7 cellular contexts compared by ENCODE assay signal in the genomic region with DNA sequence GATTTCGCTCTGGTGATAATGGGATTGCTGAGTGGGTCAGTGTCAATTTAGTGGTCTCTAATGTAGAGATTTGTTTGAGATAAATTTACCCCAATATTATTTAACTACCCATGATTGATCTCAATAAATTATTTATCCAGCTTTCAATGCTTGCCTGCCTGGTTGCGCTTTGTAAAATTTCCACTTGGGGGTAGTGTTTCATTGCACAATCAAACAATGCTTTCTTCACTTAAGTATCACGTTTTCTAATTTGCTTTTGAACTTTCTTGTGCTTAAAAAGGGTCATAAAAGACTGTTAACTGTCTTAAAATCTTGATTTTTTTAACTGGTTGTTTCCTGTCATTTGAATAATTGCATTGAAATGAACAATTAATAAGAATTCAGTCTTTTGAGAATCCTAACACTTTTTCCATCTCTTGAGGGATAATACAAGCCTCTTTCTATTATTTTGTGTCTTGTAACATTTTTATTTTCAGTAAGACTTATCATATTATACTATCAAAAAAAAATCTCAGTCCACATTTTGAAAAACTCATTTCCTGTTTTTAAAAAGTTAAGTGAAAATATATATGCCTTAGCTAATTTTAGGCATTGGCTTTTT. TPM values are rescaled to one million over a fixed set of nuclear protein-coding genes. Genes with fewer than 3 reads are reported as not detected.
DNase-seq lines count a peak whose midpoint lies in the region; ATAC-seq, FAIRE-seq and TF ChIP-seq lines count a peak whose summit lies in the region.

No MANE protein-coding gene starts in this region.

- FAIRE-seq in islet of Langerhans (lab: Jason Lieb, UNC): peak; percentile 58

- H3K4me1 Mint-ChIP-seq in activated CD4-positive, alpha-beta memory T cell treated with anti-CD3 and anti-CD28 coated beads for 36 hours (ENCODE audit: low read depth): peaks cover 9% of the 10 kb centered on the region

- peak; percentile 86 for TF ChIP-seq CTCF in VCaP (conservative IDR thresholded peaks at IDR 0.05)

- peak; percentile 48 for ATAC-seq in GM19328 (IDR thresholded peaks at IDR 0.05; ENCODE audit: unreplicated experiment)
- ATAC-seq in HG03520 (IDR thresholded peaks at IDR 0.05; ENCODE audit: unreplicated experiment): peak; percentile 45

- CTCF ChIA-PET in activated CD4-positive, alpha-beta memory T cell treated with anti-CD3 and anti-CD28 coated beads for 36 hours (lab: Charles Lee): interaction anchor here (0.7 to 1.5 kb wide), 4 partner anchors 9 to 279 kb away, joined by 3 to 6 read pairs (median 4); no protein-coding TSS in a partner anchor

- no peak overlapping the region for H3K27ac Mint-ChIP-seq in activated CD4-positive, alpha-beta memory T cell treated with anti-CD3 and anti-CD28 coated beads for 36 hours

- intact Hi-C loops in activated CD4-positive, alpha-beta memory T cell treated with anti-CD3 and anti-CD28 coated beads for 36 hours (cut with micrococcal nuclease): loop anchor here (1.0 kb wide), 1 partner anchor 273 kb away; no protein-coding TSS in a partner anchor

- H3K27me3 Mint-ChIP-seq in activated CD4-positive, alpha-beta memory T cell treated with anti-CD3 and anti-CD28 coated beads for 36 hours: no peaks in the 10 kb centered on the region

- DNase-seq in EL: peak; percentile 39
- DNase-seq in NCI-H1930 (lab: John Stamatoyannopoulos, UW): no peak
- no peak for DNase-seq in activated CD4-positive, alpha-beta memory T cell treated with anti-CD3 and anti-CD28 coated beads for 36 hours

- H3K9me3 Mint-ChIP-seq in activated CD4-positive, alpha-beta memory T cell treated with anti-CD3 and anti-CD28 coated beads for 36 hours: peaks cover 25% of the 10 kb centered on the region

- no peak overlapping the region for H3K4me3 Mint-ChIP-seq in activated CD4-positive, alpha-beta memory T cell treated with anti-CD3 and anti-CD28 coated beads for 36 hours

- POLR2A ChIA-PET in activated CD4-positive, alpha-beta memory T cell treated with anti-CD3 and anti-CD28 coated beads for 36 hours (lab: Charles Lee): no interaction called here

- H3K27ac ChIP-seq in VCaP: no peak overlapping the region; the same call in 1 of the 2 replicates

- peaks cover 37% of the 10 kb centered on the region for H3K36me3 Mint-ChIP-seq in activated CD4-positive, alpha-beta memory T cell treated with anti-CD3 and anti-CD28 coated beads for 36 hours

RNA-seq across cellular contexts. Expression of a gene that starts 18.7 kb away (rescaled TPM):
- total RNA-seq in activated CD4-positive, alpha-beta memory T cell treated with anti-CD3 and anti-CD28 coated beads for 36 hours: 100 to 1,000 TPM in 1 of 2 experiments, 10 to 100 TPM in 1; 83.2 to 117 TPM
